1 cellular context compared by ENCODE assay signal in genomic region chr19:19900124-19900523, GRCh38.
TF ChIP-seq lines count a peak whose summit lies in the region.

No MANE protein-coding gene starts in this region.

TF ChIP-seq in IMR-90, 13 proteins besides CTCF, POLR2A, EP300 and RAD21 (continued from another document):
- TF ChIP-seq RFX5 (IDR thresholded peaks at IDR 0.05; ENCODE audit: low read depth, low read length) = no peak
